In the genomic region with DNA sequence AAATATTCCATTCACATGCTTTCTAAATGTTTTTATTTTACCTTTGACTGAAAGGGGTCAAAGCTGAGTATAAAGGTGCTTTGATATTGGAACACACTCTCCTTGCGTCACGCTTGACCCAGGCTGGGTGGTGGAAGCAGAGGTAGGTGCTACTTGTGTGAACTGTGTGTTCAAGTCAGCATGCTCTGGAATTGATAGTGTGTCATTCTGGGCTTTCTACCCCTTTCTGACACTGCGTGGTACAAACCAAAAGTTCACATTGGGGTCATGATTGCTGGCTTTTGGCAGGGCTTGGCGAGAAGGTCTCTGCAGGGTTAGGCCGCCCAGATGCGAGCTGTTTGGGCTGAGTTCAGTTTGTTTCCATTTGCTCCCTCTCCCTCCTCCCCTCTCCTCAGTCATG, we compare ENCODE assay signal across 14 cellular contexts.
DNase-seq lines count a peak whose midpoint lies in the region; ATAC-seq, FAIRE-seq and TF ChIP-seq lines count a peak whose summit lies in the region.
"Had no signal": no experiment of that assay in that cellular context is flagged by ENCODE, and none has a peak within 500 bp of the region (broad histone marks: within the 10 kb centered on the region; RNA-seq: fewer than 3 reads in every experiment).

No MANE protein-coding gene starts in this region.

- no peak for FAIRE-seq in frontal cortex (lab: Jason Lieb, UNC)

- ATAC-seq in GM21723 (IDR thresholded peaks at IDR 0.05; ENCODE audit: unreplicated experiment): no peak
- ATAC-seq: activated CD4-positive, CD25-positive, alpha-beta regulatory T cell treated with anti-CD3 and anti-CD28 coated beads, Interleukin-2, amount 50 U/mL, for 24 hours; body of pancreas had no signal

- DNase-seq in AG08395 (ENCODE audit: low spot score): peak; percentile 39
- peak; percentile 56 for DNase-seq in RPMI7951 (ENCODE audit: low read depth)
- peak; percentile 70 for DNase-seq in fibroblast of the aortic adventitia (ENCODE audit: low read depth)
- peak; percentile 42 for DNase-seq in myocyte (ENCODE audit: low read depth)
- DNase-seq in frontal cortex (ENCODE audit: low spot score in 2 of 2): no peak
- DNase-seq in DMS79 treated with DMSO at 0.1 percent for 48 hours (lab: John Stamatoyannopoulos, UW): no peak
- no peak for DNase-seq in NCI-H526 (lab: John Stamatoyannopoulos, UW)
- DNase-seq: activated T-cell treated with anti-CD3 and anti-CD28 coated beads, Interleukin-2, amount 50 U/mL, for 48 hours; BE2C; body of pancreas; kidney glomerular epithelial cell; NCI-H526 treated with DMSO at 0.1 percent for 48 hours had no signal

- no peak overlapping the region for H3K4me3 ChIP-seq in fibroblast of the aortic adventitia (ENCODE audit: low read depth, low read length)
- H3K4me3 ChIP-seq: body of pancreas had no signal

- no peak for TF ChIP-seq CTCF in fibroblast of the aortic adventitia (IDR thresholded peaks at IDR 0.05; ENCODE audit: insufficient read depth, low read length)

Comparison
In these comparisons a context has a peak if more than half of its experiments do, and no peak if none do; other contexts are left out.
1. DNase-seq: peak in AG08395 (single experiment), RPMI7951 (single experiment), fibroblast of the aortic adventitia (single experiment) and myocyte (single experiment); none in frontal cortex (0 of 2), DMS79 treated with DMSO at 0.1 percent for 48 hours (single experiment) and NCI-H526 (0 of 2).